ENCODE assay signal across 28 cellular contexts in genomic region chr7:129513546-129513945, GRCh38. TPM values are rescaled to one million over a fixed set of nuclear protein-coding genes. Genes with fewer than 3 reads are reported as not detected.
DNase-seq lines count a peak whose midpoint lies in the region; ATAC-seq, FAIRE-seq and TF ChIP-seq lines count a peak whose summit lies in the region.
"Had no signal": no experiment of that assay in that cellular context is flagged by ENCODE, and none has a peak within 500 bp of the region (broad histone marks: within the 10 kb centered on the region; RNA-seq: fewer than 3 reads in every experiment).

No MANE protein-coding gene starts in this region.

- H3K9me3 Mint-ChIP-seq in WTC11 = no peaks in the 10 kb centered on the region
- H3K9me3 Mint-ChIP-seq in activated CD4-positive, alpha-beta memory T cell treated with anti-CD3 and anti-CD28 coated beads for 36 hours = no peaks in the 10 kb centered on the region
- H3K9me3 Mint-ChIP-seq: CD8-positive, alpha-beta memory T cell had no signal

- intact Hi-C loops in cardiac septum (cut with DNase I) (no loop called here), left ventricle myocardium superior (cut with micrococcal nuclease) (no loop called here), esophagus muscularis mucosa (cut with DNase I) (no loop called here)
- intact Hi-C loops in activated CD4-positive, alpha-beta memory T cell treated with anti-CD3 and anti-CD28 coated beads for 36 hours (cut with micrococcal nuclease) = no loop called here

- no peak for TF ChIP-seq RAD21 in H1 (IDR thresholded peaks at IDR 0.05 in 1 of 2, conservative IDR thresholded peaks at IDR 0.05 in 1 of 2; ENCODE audit: low read depth in 2 of 2, low read length in 2 of 2)

- no peaks in the 10 kb centered on the region for H4K20me1 ChIP-seq in H1 (replicated peaks in 1 of 2; ENCODE audit: control insufficient read depth in 1 of 2, insufficient read depth in 2 of 2, low read length in 2 of 2)
- H4K20me1 ChIP-seq: BLaER1 had no signal

- H3K36me3 Mint-ChIP-seq in WTC11 = no peaks in the 10 kb centered on the region
- no peaks in the 10 kb centered on the region for H3K36me3 Mint-ChIP-seq in activated CD4-positive, alpha-beta memory T cell treated with anti-CD3 and anti-CD28 coated beads for 36 hours
- H3K36me3 Mint-ChIP-seq: CD14-positive monocyte; CD4-positive, alpha-beta memory T cell; CD4-positive, CD25-positive, alpha-beta regulatory T cell had no signal

- no peaks in the 10 kb centered on the region for H3K27me3 Mint-ChIP-seq in WTC11 (ENCODE audit: low read depth)
- no peaks in the 10 kb centered on the region for H3K27me3 Mint-ChIP-seq in activated CD4-positive, alpha-beta memory T cell treated with anti-CD3 and anti-CD28 coated beads for 36 hours
- H3K27me3 Mint-ChIP-seq: CD4-positive, alpha-beta memory T cell had no signal

- H2BK12ac ChIP-seq in H1 (ENCODE audit: low read depth, low read length) = no peak overlapping the region

- no peak for TF ChIP-seq POLR2A in H1 (IDR thresholded peaks at IDR 0.05; ENCODE audit: control extremely low read depth in 1 of 2, low read depth in 2 of 2, low read length in 2 of 2)
- TF ChIP-seq POLR2A in esophagus muscularis mucosa (IDR thresholded peaks at IDR 0.05; ENCODE audit: low read depth) = no peak

- H3K27ac ChIP-seq in H1 (ENCODE audit: low read depth, low read length) (no peak overlapping the region), esophagus muscularis mucosa (replicated peaks in 1 of 4) (no peak overlapping the region)
- H3K27ac ChIP-seq: 22Rv1, BLaER1 had no signal

- H3K4me2 ChIP-seq in H1 (ENCODE audit: insufficient read depth in 1 of 2, low read depth in 2 of 2, low read length in 2 of 2) = no peak overlapping the region
- H3K4me2 ChIP-seq: BLaER1 had no signal

- no peak for ATAC-seq in left ventricle myocardium superior
- no peak for ATAC-seq in WTC11
- ATAC-seq: GM12878 had no signal

- no peak overlapping the region for H4K5ac ChIP-seq in H1 (ENCODE audit: insufficient read length, low read depth, low read length)

- peaks cover 2 to 6% (median 4%) of the 10 kb centered on the region in 4 experiments; a peak in 5 of 7 replicates for H3K4me1 ChIP-seq in H1 (replicated peaks in 1 of 4; ENCODE audit: control insufficient read depth in 3 of 4, insufficient read depth in 4 of 4, low read length in 3 of 4)
- no peaks in the 10 kb centered on the region for H3K4me1 ChIP-seq in esophagus muscularis mucosa
- H3K4me1 ChIP-seq: BE2C, BLaER1 had no signal

- no peak overlapping the region for H2BK120ac ChIP-seq in H1 (replicated peaks; ENCODE audit: low read depth, low read length)

- CTCF ChIA-PET in WTC11 (lab: Charles Lee) (no interaction called here), H1 (lab: Charles Lee; ENCODE audit: partially characterized antibody) (interaction anchor here (1.0 to 1.7 kb wide), 3 partner anchors 12 to 94 kb away, joined by 3 to 5 read pairs (median 3); no protein-coding TSS in a partner anchor)
- CTCF ChIA-PET in activated CD4-positive, alpha-beta memory T cell treated with anti-CD3 and anti-CD28 coated beads for 36 hours (lab: Charles Lee) = no interaction called here

- peaks cover 25% of the 10 kb centered on the region for H3K4me1 Mint-ChIP-seq in WTC11
- no peaks in the 10 kb centered on the region for H3K4me1 Mint-ChIP-seq in activated CD4-positive, alpha-beta memory T cell treated with anti-CD3 and anti-CD28 coated beads for 36 hours (ENCODE audit: low read depth)
- H3K4me1 Mint-ChIP-seq: CD14-positive monocyte; CD4-positive, alpha-beta memory T cell; CD8-positive, alpha-beta memory T cell had no signal

- TF ChIP-seq EP300 in H1 (IDR thresholded peaks at IDR 0.05; ENCODE audit: borderline replicate concordance in 1 of 2, low read depth in 2 of 2, low read length in 2 of 2) (no peak), esophagus muscularis mucosa (IDR thresholded peaks at IDR 0.05) (no peak)

- H3K9me3 ChIP-seq in H1 (ENCODE audit: insufficient read depth in 2 of 2, low read depth in 1 of 2, low read length in 1 of 2) = no peaks in the 10 kb centered on the region
- H3K9me3 ChIP-seq in esophagus muscularis mucosa = no peaks in the 10 kb centered on the region
- H3K9me3 ChIP-seq: BE2C, BLaER1 had no signal

- TF ChIP-seq CTCF in WTC11 (IDR thresholded peaks at IDR 0.05) (no peak), H1 (IDR thresholded peaks at IDR 0.05; ENCODE audit: control extremely low read depth in 1 of 3, insufficient read depth in 1 of 3, low read depth in 1 of 3, low read length in 3 of 3) (no peak), esophagus muscularis mucosa (IDR thresholded peaks at IDR 0.05) (no peak)

- H3K79me1 ChIP-seq in H1 (ENCODE audit: low read depth, low read length) = no peaks in the 10 kb centered on the region

- H4K8ac ChIP-seq in H1 (ENCODE audit: extremely low read depth, insufficient read depth, low read length) = no peak overlapping the region

- no peak overlapping the region for H2BK20ac ChIP-seq in H1 (ENCODE audit: low read length)

- H3K36me3 ChIP-seq in H1 (ENCODE audit: control insufficient read depth in 2 of 4, insufficient read depth in 4 of 4, low read length in 3 of 4) (no peaks in the 10 kb centered on the region), esophagus muscularis mucosa (no peaks in the 10 kb centered on the region)
- H3K36me3 ChIP-seq: BE2C, BLaER1 had no signal

- H3K14ac ChIP-seq in H1 (ENCODE audit: insufficient read length) = no peak overlapping the region

- no peak overlapping the region for H3K23ac ChIP-seq in H1 (ENCODE audit: insufficient read length)

- H3K79me2 ChIP-seq in H1 (ENCODE audit: control insufficient read depth in 1 of 2, insufficient read depth in 2 of 2, low read length in 2 of 2) = no peaks in the 10 kb centered on the region

- no peak overlapping the region for H3K9ac ChIP-seq in H1 (replicated peaks in 1 of 4; ENCODE audit: extremely low read depth in 1 of 4, low read depth in 3 of 4, low read length in 3 of 4)
- H3K9ac ChIP-seq: BLaER1 had no signal

- 0 out of 2 replicates have a peak overlapping the region, but pooled peaks have one; percentile 84 for H2AFZ ChIP-seq in H1 (ENCODE audit: low read length)

- H3K27me3 ChIP-seq in H1 (replicated peaks in 1 of 4; ENCODE audit: control insufficient read depth in 3 of 4, extremely low read depth in 1 of 4, insufficient read depth in 3 of 4, low read length in 3 of 4) (no peaks in the 10 kb centered on the region), esophagus muscularis mucosa (peaks cover 0 to 6% (median 0%) of the 10 kb centered on the region in 4 donors)
- H3K27me3 ChIP-seq: BE2C, BLaER1 had no signal

- POLR2A ChIA-PET in WTC11 (lab: Charles Lee) = interaction anchor here (0.5 to 1.0 kb wide), 2 partner anchors 77 to 808 kb away, joined by 3 to 6 read pairs; no protein-coding TSS in a partner anchor
- POLR2A ChIA-PET in H1 (lab: Charles Lee; ENCODE audit: partially characterized antibody) = no interaction called here
- POLR2A ChIA-PET in activated CD4-positive, alpha-beta memory T cell treated with anti-CD3 and anti-CD28 coated beads for 36 hours (lab: Charles Lee) = no interaction called here

- no peak overlapping the region for H3K4me3 Mint-ChIP-seq in WTC11
- no peak overlapping the region for H3K4me3 Mint-ChIP-seq in activated CD4-positive, alpha-beta memory T cell treated with anti-CD3 and anti-CD28 coated beads for 36 hours
- H3K4me3 Mint-ChIP-seq: CD14-positive monocyte; CD4-positive, alpha-beta memory T cell; CD4-positive, CD25-positive, alpha-beta regulatory T cell; CD8-positive, alpha-beta memory T cell had no signal

- peak overlapping the region; percentile 69 for H3K4ac ChIP-seq in H1 (replicated peaks; ENCODE audit: insufficient read length, low read depth, low read length)

- no peak for FAIRE-seq in H1 (lab: Jason Lieb, UNC)
- FAIRE-seq: A204.1, GM12878, GM12892, GM18507, GM19239 had no signal

- H2BK5ac ChIP-seq in H1 (ENCODE audit: low read depth, low read length) = 0 out of 2 replicates have a peak overlapping the region, but pooled peaks have one; percentile 7

- H3K18ac ChIP-seq in H1 (ENCODE audit: extremely low read depth, low read length) = no peak overlapping the region

- peak overlapping the region; percentile 37; the same call in 1 of the 2 replicates for H3K27ac Mint-ChIP-seq in WTC11
- no peak overlapping the region for H3K27ac Mint-ChIP-seq in activated CD4-positive, alpha-beta memory T cell treated with anti-CD3 and anti-CD28 coated beads for 36 hours
- H3K27ac Mint-ChIP-seq: CD14-positive monocyte; CD4-positive, CD25-positive, alpha-beta regulatory T cell; CD8-positive, alpha-beta memory T cell had no signal

- 91% methylated on average over 10 of the region's 10 CpGs; no CpG with 5 or more reads in 1 of the 2 experiments for WGBS in H1 (ENCODE audit: extremely low coverage in 1 of 2, insufficient coverage in 1 of 2, insufficient read length in 1 of 2, insufficient replicate concordance in 2 of 2, low coverage in 1 of 2, low lambda C conversion rate in 2 of 2, missing lambda C conversion rate in 1 of 2), 2 experiments
- WGBS in esophagus muscularis mucosa = 89% methylated on average over 10 of the region's 10 CpGs

- peak; percentile 70 for DNase-seq in cardiac septum (ENCODE audit: low spot score)
- DNase-seq in left ventricle myocardium superior = no peak
- DNase-seq in WTC11 (ENCODE audit: low spot score) = no peak
- DNase-seq in H1 (ENCODE audit: low read depth in 1 of 2, low spot score in 2 of 2) = no peak
- peak; percentile 83 for DNase-seq in mesenteric fat pad (ENCODE audit: low spot score)
- no peak for DNase-seq in activated naive CD4-positive, alpha-beta T cell treated with Interleukin-2 at 50 U/mL for 16 hours
- no peak for DNase-seq in activated CD4-positive, alpha-beta memory T cell treated with anti-CD3 and anti-CD28 coated beads for 36 hours
- DNase-seq in esophagus muscularis mucosa (ENCODE audit: extremely low spot score) = no peak
- DNase-seq: ACHN; BE2C; C1 segment of cervical spinal cord; CD4-positive, alpha-beta memory T cell; CD4-positive, CD25-positive, alpha-beta regulatory T cell; CD8-positive, alpha-beta memory T cell; DMS 273 treated with DMSO at 0.1 percent for 48 hours; DMS53; DND-41; EL; GDM1 had no signal

- no peak overlapping the region for H4K91ac ChIP-seq in H1 (replicated peaks; ENCODE audit: insufficient read length, low read length)

- peak overlapping the region; percentile 53; the same call in 1 of the 2 replicates for H2BK15ac ChIP-seq in H1 (ENCODE audit: low read length)

- no peak overlapping the region for H2AK5ac ChIP-seq in H1 (ENCODE audit: low read depth, low read length)

- no peak overlapping the region for H3K56ac ChIP-seq in H1 (replicated peaks; ENCODE audit: insufficient read length, low read depth, low read length)

- H3K4me3 ChIP-seq in H1 (ENCODE audit: extremely low read depth in 1 of 4, insufficient read depth in 2 of 4, low read depth in 3 of 4, low read length in 4 of 4) (no peak overlapping the region), esophagus muscularis mucosa (no peak overlapping the region)
- H3K4me3 ChIP-seq: BLaER1, GM12878 had no signal

- no peaks in the 10 kb centered on the region for H3K23me2 ChIP-seq in H1 (ENCODE audit: low read depth, low read length)

RNA-seq across cellular contexts. Expression of gene SMKR1, which starts 11.2 kb away (rescaled TPM):
- total RNA-seq in cardiac septum (not detected), left ventricle myocardium superior (not detected), WTC11 (2021) (0.23 to 0.50 TPM (median 0.34 TPM) in 3 replicates), mesenteric fat pad (not detected), esophagus muscularis mucosa (under 1 TPM in 1 of 4 donors, not detected in 3; 0.33 TPM)
- 0.39 and 1.2 TPM in 2 replicates for total RNA-seq in H1 (2021; fragmentation: NEBNext Ultra II Directional; extraction: Animal tissue kit (Norgen Biotek cat#: 25700))
- polyA plus RNA-seq in H1 (2011; rRNA removed) = 0.31 and 1.6 TPM in 2 replicates
- polyA plus RNA-seq in H1 (2011; cell fraction: cytosol; rRNA removed) = 0.92 TPM
- polyA plus RNA-seq in H1 (2011; cell fraction: nucleus; rRNA removed) = not detected
- polyA plus RNA-seq in H1 (2012, experiment 1 of 2) = 0.71 to 1.7 TPM (median 0.97 TPM) in 4 replicates
- 0.76 TPM for polyA plus RNA-seq in H1 (2012, experiment 2 of 2)
- polyA plus RNA-seq in H1 (2013, experiment 1 of 2) = 0.77 TPM
- polyA plus RNA-seq in H1 (2013, experiment 2 of 2) = 0.53 TPM
- polyA minus RNA-seq in H1 (2011; rRNA and poly(A)+ RNA removed) = 0.22 TPM in 1 of 2 replicates, not detected in the other
- polyA minus RNA-seq in H1 (2011; cell fraction: cytosol; rRNA and poly(A)+ RNA removed) = not detected
- not detected for polyA minus RNA-seq in H1 (2011; cell fraction: nucleus; rRNA and poly(A)+ RNA removed)
- 1 to 10 TPM; 1.5 to 2.0 TPM for total RNA-seq in activated CD4-positive, alpha-beta memory T cell treated with anti-CD3 and anti-CD28 coated beads for 36 hours
- total RNA-seq: CD4-positive, CD25-positive, alpha-beta regulatory T cell; G401 had no signal
- polyA plus RNA-seq: CD14-positive monocyte had no signal

Comparison
In these comparisons a context has a peak if more than half of its experiments do, and no peak if none do; other contexts are left out.
1. DNase-seq: peak in cardiac septum (single experiment) and mesenteric fat pad (single experiment); none in left ventricle myocardium superior (single experiment), WTC11 (single experiment), H1 (0 of 2), activated naive CD4-positive, alpha-beta T cell treated with Interleukin-2 at 50 U/mL for 16 hours (single experiment), activated CD4-positive, alpha-beta memory T cell treated with anti-CD3 and anti-CD28 coated beads for 36 hours (single experiment) and esophagus muscularis mucosa (single experiment).